Comparison of ENCODE assay signal across 8 cellular contexts in genomic region chr1:155261888-155262673, GRCh38. TPM values are rescaled to one million over a fixed set of nuclear protein-coding genes. Genes with fewer than 3 reads are reported as not detected.
A peak's percentile ranks its signal among the peaks of the same experiment; 100 is the strongest.
DNase-seq lines count a peak whose midpoint lies in the region; ATAC-seq and TF ChIP-seq lines count a peak whose summit lies in the region.

Gene SCAMP3, minus strand, starts transcription at chr1:155262360. Its CDS starts 209 bp downstream, at chr1:155262151.

- no peak for TF ChIP-seq CTCF in DOHH2 (IDR thresholded peaks at IDR 0.05; ENCODE audit: low read depth, low read length, poor library complexity, severe bottlenecking)
- no peak for TF ChIP-seq CTCF in GM23338 (conservative IDR thresholded peaks at IDR 0.05; ENCODE audit: low read depth in 2 of 2)
- no peak for TF ChIP-seq CTCF in fibroblast of lung (conservative IDR thresholded peaks at IDR 0.05 in 1 of 2, IDR thresholded peaks at IDR 0.05 in 1 of 2; ENCODE audit: low read depth in 1 of 2, low read length in 2 of 2)

- POLR2A ChIA-PET in naive thymus-derived CD8-positive, alpha-beta T cell (lab: Charles Lee) = interaction anchor here (0.5 to 3.9 kb wide), 16 partner anchors 10 to 336 kb away, joined by 3 to 39 read pairs (median 4); partner anchors contain the start of genes ASH1L, CLK2, FDPS and KRTCAP2

- H3K4me3 Mint-ChIP-seq in GM23338 = peak within 1 kb of the TSS; percentile 94
- peak within 1 kb of the TSS; percentile 94 to 99 (median 98) for H3K4me3 Mint-ChIP-seq in naive thymus-derived CD8-positive, alpha-beta T cell

- H3K27ac ChIP-seq in DOHH2 (ENCODE audit: low read depth, low read length) (peak within 1 kb of the TSS; percentile 34), GM23338 (ENCODE audit: low read depth) (peak within 1 kb of the TSS; percentile 81), fibroblast of lung (ENCODE audit: insufficient read depth, low read length) (peak within 1 kb of the TSS; percentile 68)

- H3K36me3 Mint-ChIP-seq in GM23338 (ENCODE audit: low read depth) = peaks cover 66% of the 10 kb centered on the region
- peaks cover 0 to 74% (median 14%) of the 10 kb centered on the region in 3 donors for H3K36me3 Mint-ChIP-seq in naive thymus-derived CD8-positive, alpha-beta T cell

- H3K9me2 ChIP-seq in DOHH2 (replicated peaks; ENCODE audit: control insufficient read depth, low read length) (no peaks in the 10 kb centered on the region), GM23338 (ENCODE audit: insufficient read depth) (no peaks in the 10 kb centered on the region)

- H3K27ac Mint-ChIP-seq in GM23338 = peak within 1 kb of the TSS; percentile 97
- peak within 1 kb of the TSS; percentile 94 to 99 (median 97) for H3K27ac Mint-ChIP-seq in naive thymus-derived CD8-positive, alpha-beta T cell

- H3K4me1 ChIP-seq in DOHH2 (ENCODE audit: control insufficient read depth, low read length) (peaks cover 19% of the 10 kb centered on the region), GM23338 (ENCODE audit: insufficient read depth) (peaks cover 9% of the 10 kb centered on the region), fibroblast of lung (ENCODE audit: control insufficient read depth, extremely low read depth, insufficient read depth, low read length) (peaks cover 2% of the 10 kb centered on the region)

- H3K4me2 ChIP-seq in DOHH2 (ENCODE audit: low read length) = peak within 1 kb of the TSS; percentile 91
- H3K4me2 ChIP-seq in GM23338 = peak within 1 kb of the TSS; percentile 84
- peak within 1 kb of the TSS; percentile 94 for H3K4me2 ChIP-seq in fibroblast of lung (ENCODE audit: extremely low read depth, insufficient read depth, low read length)

- H3F3A ChIP-seq in DOHH2 (ENCODE audit: control insufficient read depth, insufficient read depth) (peaks cover 37% of the 10 kb centered on the region), GM23338 (replicated peaks; ENCODE audit: low read depth) (peaks cover 51% of the 10 kb centered on the region)

- H4K20me1 ChIP-seq in DOHH2 (ENCODE audit: control insufficient read depth, insufficient read depth, low read depth, low read length) = no peaks in the 10 kb centered on the region
- H4K20me1 ChIP-seq in GM23338 (replicated peaks; ENCODE audit: insufficient read depth) = 0 out of 2 replicates have a peak, but pooled peaks cover 9% of the 10 kb centered on the region
- no peaks in the 10 kb centered on the region for H4K20me1 ChIP-seq in fibroblast of lung (ENCODE audit: control insufficient read depth, extremely low read depth, insufficient read depth, low read length)

- H3K79me2 ChIP-seq in DOHH2 (ENCODE audit: control insufficient read depth, low read length) (peaks cover 21% of the 10 kb centered on the region), GM23338 (replicated peaks; ENCODE audit: insufficient read depth) (peaks cover 10% of the 10 kb centered on the region), fibroblast of lung (ENCODE audit: control insufficient read depth, insufficient read depth, low read length) (peaks cover 18% of the 10 kb centered on the region)

- H3K9me3 ChIP-seq in DOHH2 (ENCODE audit: control insufficient read depth, insufficient read depth, low read length) (no peaks in the 10 kb centered on the region), fibroblast of lung (ENCODE audit: control insufficient read depth, insufficient read depth, low read depth, low read length) (no peaks in the 10 kb centered on the region)

- peaks cover 14% of the 10 kb centered on the region for H3K4me1 Mint-ChIP-seq in GM23338
- H3K4me1 Mint-ChIP-seq in naive thymus-derived CD8-positive, alpha-beta T cell = peaks cover 21 to 41% (median 29%) of the 10 kb centered on the region in 4 donors

- peak within 1 kb of the TSS; percentile 69 for H3K9ac ChIP-seq in fibroblast of lung (ENCODE audit: insufficient read depth, low read length)

- peaks cover 72% of the 10 kb centered on the region for H3K36me3 ChIP-seq in DOHH2 (ENCODE audit: control insufficient read depth, low read length)
- H3K36me3 ChIP-seq in GM23338 (ENCODE audit: insufficient read depth) = peaks cover 49% of the 10 kb centered on the region
- H3K36me3 ChIP-seq in fibroblast of lung (ENCODE audit: control insufficient read depth, insufficient read depth, low read length) = peaks cover 18% of the 10 kb centered on the region

- H2AFZ ChIP-seq in GM23338 = peak within 1 kb of the TSS; percentile 44; the same call in 1 of the 2 replicates
- peak within 1 kb of the TSS; percentile 44 for H2AFZ ChIP-seq in fibroblast of lung (ENCODE audit: low read length)

- H3K27me3 ChIP-seq in DOHH2 (ENCODE audit: control insufficient read depth, low read length) = no peaks in the 10 kb centered on the region
- H3K27me3 ChIP-seq in GM23338 (ENCODE audit: insufficient read depth) = no peaks in the 10 kb centered on the region
- H3K27me3 ChIP-seq in fibroblast of lung (ENCODE audit: control insufficient read depth, insufficient read depth, low read length) = no peaks in the 10 kb centered on the region

- H3K27me3 Mint-ChIP-seq in GM23338 (ENCODE audit: insufficient read depth, low read depth, poor library complexity) = peaks cover 15% of the 10 kb centered on the region
- H3K27me3 Mint-ChIP-seq in naive thymus-derived CD8-positive, alpha-beta T cell = no peaks in the 10 kb centered on the region

- DNase-seq in GM23338 (ENCODE audit: low spot score) (peak; percentile 100), LHCN-M2 (ENCODE audit: low read depth) (peak; percentile 98), RPMI8226 (peak; percentile 97), fibroblast of lung (ENCODE audit: low read depth in 2 of 2) (peak; percentile 99)
- peak; percentile 67 to 76 for DNase-seq in activated T-helper 1 cell treated with anti-CD3 and anti-CD28 coated beads, Interleukin-2, amount 50 U/mL, for 16 hours (ENCODE audit: low read depth in 1 of 2, low spot score in 1 of 2)
- DNase-seq in naive thymus-derived CD8-positive, alpha-beta T cell = peak; percentile 65 to 93 (median 82)
- DNase-seq in stimulated activated naive CD4-positive, alpha-beta T cell (lab: John Stamatoyannopoulos, UW) = peak; percentile 69 to 87 (median 78)

- ATAC-seq in GM23338 = peak; percentile 93
- peak; percentile 97 to 98 for ATAC-seq in naive thymus-derived CD8-positive, alpha-beta T cell

- H3K9me3 Mint-ChIP-seq in GM23338 = peaks cover 7% of the 10 kb centered on the region; the same call in 1 of the 3 replicates
- no peaks in the 10 kb centered on the region for H3K9me3 Mint-ChIP-seq in naive thymus-derived CD8-positive, alpha-beta T cell

- H3K4me3 ChIP-seq in DOHH2 (ENCODE audit: low read length) (peak within 1 kb of the TSS; percentile 84), GM23338 (peak within 1 kb of the TSS; percentile 62), fibroblast of lung (replicated peaks in 1 of 4; ENCODE audit: control extremely low read depth in 1 of 4, insufficient read depth in 1 of 4, low read depth in 3 of 4, low read length in 4 of 4) (peak within 1 kb of the TSS; percentile 73 to 92 (median 74))

TF ChIP-seq in GM23338, 12 proteins besides CTCF, POLR2A, EP300 and RAD21:
- TF ChIP-seq CREB1 (CRISPR knock-in tag; IDR thresholded peaks at IDR 0.05; ENCODE audit: low read depth) (peak; percentile 62), JUNB (IDR thresholded peaks at IDR 0.05; ENCODE audit: unreplicated experiment) (no peak), NANOG (IDR thresholded peaks at IDR 0.05; ENCODE audit: borderline replicate concordance) (no peak), POLR2AphosphoS5 (IDR thresholded peaks at IDR 0.05; ENCODE audit: low read depth) (peak; percentile 97), ETS1 (IDR thresholded peaks at IDR 0.05) (peak; percentile 94)

RNA-seq across cellular contexts. Expression of gene SCAMP3, which starts in this region (rescaled TPM):
- total RNA-seq in GM23338 (2014; rRNA removed; shearing (Covaris generic)) = 47.2 and 52.5 TPM in 2 replicates
- polyA plus RNA-seq in GM23338 (2016; fragmentation: Nextera tagmentation; extraction: Ambion mirVana) = 38.3 and 50.5 TPM in 2 replicates
- 83.7 and 101 TPM in 2 replicates for total RNA-seq in LHCN-M2 (2014; rRNA removed)
- 119 TPM for polyA plus RNA-seq in LHCN-M2 (2012)
- total RNA-seq in fibroblast of lung = 25.2 and 33.2 TPM in 2 replicates
- polyA plus RNA-seq in fibroblast of lung = 106 and 151 TPM in 2 replicates
- 81.8 and 114 TPM in 2 replicates for polyA plus RNA-seq in fibroblast of lung (2012)
- polyA minus RNA-seq in fibroblast of lung (ENCODE audit: low replicate concordance) = 180 and 307 TPM in 2 replicates
- 100 to 1,000 TPM in 1 of 2 experiments, 10 to 100 TPM in 1; 93.3 to 105 TPM for total RNA-seq in naive thymus-derived CD8-positive, alpha-beta T cell
- polyA plus RNA-seq in naive thymus-derived CD8-positive, alpha-beta T cell = 100 to 1,000 TPM; 124 to 189 (median 138) TPM

Comparison
In these comparisons a context has a peak if more than half of its experiments do, and no peak if none do; other contexts are left out.
1. Peak in every context shown above with its lines: DNase-seq, ATAC-seq, H3K4me3 ChIP-seq and H3K27ac ChIP-seq.